In genomic region chr5:69271376-69271775, GRCh38 we compare ENCODE assay signal across 8 cellular contexts. TPM values are rescaled to one million over a fixed set of nuclear protein-coding genes. Genes with fewer than 3 reads are reported as not detected.
A peak's percentile ranks its signal among the peaks of the same experiment; 100 is the strongest.
DNase-seq lines count a peak whose midpoint lies in the region; ATAC-seq and TF ChIP-seq lines count a peak whose summit lies in the region.

No MANE protein-coding gene starts in this region.

- DNase-seq in Calu3, result peak; percentile 19
- DNase-seq in HT1080 (ENCODE audit: low read depth), result peak; percentile 68
- no peak for DNase-seq in activated T-helper 2 cell treated with anti-CD3 and anti-CD28 coated beads, Interferon-gamma antibody, Interleukin-2, Interleukin-4, amounts not matched to agents 10 μg/mL and 5 μg/mL and 100 μg/mL, durations not matched to agents 14 hours and 24 hours and 36 hours (ENCODE audit: low spot score)
- peak; percentile 30 for DNase-seq in kidney glomerular epithelial cell (lab: John Stamatoyannopoulos, UW)
- DNase-seq in vagina (ENCODE audit: extremely low spot score in 2 of 2), result no peak
- DNase-seq in GM03348 (ENCODE audit: low spot score), result no peak

- no peaks in the 10 kb centered on the region for H3K27me3 ChIP-seq in vagina

- intact Hi-C loops in Calu3 (cut with micrococcal nuclease; ENCODE audit: unreplicated experiment) (no loop called here), vagina (cut with DNase I) (no loop called here)
- intact Hi-C loops in activated T-helper 2 cell treated with anti-CD3 and anti-CD28 coated beads, Interferon-gamma antibody, Interleukin-2, Interleukin-4, amounts not matched to agents 10 μg/mL and 5 μg/mL and 100 μg/mL, durations not matched to agents 14 hours and 24 hours and 36 hours (cut with micrococcal nuclease), result no loop called here

- CTCF ChIA-PET in Calu3 (lab: Charles Lee), result no interaction called here

- peaks cover 16% of the 10 kb centered on the region for H3K4me1 Mint-ChIP-seq in Calu3 (ENCODE audit: low read depth, unreplicated experiment)
- peaks cover 5% of the 10 kb centered on the region for H3K4me1 Mint-ChIP-seq in activated T-helper 2 cell treated with anti-CD3 and anti-CD28 coated beads, Interferon-gamma antibody, Interleukin-2, Interleukin-4, amounts not matched to agents 10 μg/mL and 5 μg/mL and 100 μg/mL, durations not matched to agents 14 hours and 24 hours and 36 hours (ENCODE audit: low read depth)

- no peak for TF ChIP-seq POLR2A in vagina (IDR thresholded peaks at IDR 0.05)

- H3K27me3 Mint-ChIP-seq in Calu3 (ENCODE audit: unreplicated experiment), result no peaks in the 10 kb centered on the region
- no peaks in the 10 kb centered on the region for H3K27me3 Mint-ChIP-seq in activated T-helper 2 cell treated with anti-CD3 and anti-CD28 coated beads, Interferon-gamma antibody, Interleukin-2, Interleukin-4, amounts not matched to agents 10 μg/mL and 5 μg/mL and 100 μg/mL, durations not matched to agents 14 hours and 24 hours and 36 hours (ENCODE audit: low read depth)

- no peak for TF ChIP-seq CTCF in Calu3 (IDR thresholded peaks at IDR 0.05; ENCODE audit: unreplicated experiment)
- TF ChIP-seq CTCF in vagina (IDR thresholded peaks at IDR 0.05), result no peak

- peaks cover 0 to 41% of the 10 kb centered on the region in 2 donors for H3K36me3 ChIP-seq in vagina

- H3K9me3 ChIP-seq in vagina, result no peaks in the 10 kb centered on the region

- H3K9me3 Mint-ChIP-seq in Calu3 (ENCODE audit: low read depth, unreplicated experiment), result no peaks in the 10 kb centered on the region
- no peaks in the 10 kb centered on the region for H3K9me3 Mint-ChIP-seq in activated T-helper 2 cell treated with anti-CD3 and anti-CD28 coated beads, Interferon-gamma antibody, Interleukin-2, Interleukin-4, amounts not matched to agents 10 μg/mL and 5 μg/mL and 100 μg/mL, durations not matched to agents 14 hours and 24 hours and 36 hours

- H3K4me3 Mint-ChIP-seq in Calu3 (ENCODE audit: low read depth, unreplicated experiment), result no peak overlapping the region
- H3K4me3 Mint-ChIP-seq in activated T-helper 2 cell treated with anti-CD3 and anti-CD28 coated beads, Interferon-gamma antibody, Interleukin-2, Interleukin-4, amounts not matched to agents 10 μg/mL and 5 μg/mL and 100 μg/mL, durations not matched to agents 14 hours and 24 hours and 36 hours (ENCODE audit: low read depth), result no peak overlapping the region

- H3K27ac Mint-ChIP-seq in Calu3 (ENCODE audit: unreplicated experiment), result no peak overlapping the region
- peak overlapping the region; percentile 11 for H3K27ac Mint-ChIP-seq in activated T-helper 2 cell treated with anti-CD3 and anti-CD28 coated beads, Interferon-gamma antibody, Interleukin-2, Interleukin-4, amounts not matched to agents 10 μg/mL and 5 μg/mL and 100 μg/mL, durations not matched to agents 14 hours and 24 hours and 36 hours

- ATAC-seq in HG03469 (IDR thresholded peaks at IDR 0.05; ENCODE audit: unreplicated experiment) (no peak), GM19324 (IDR thresholded peaks at IDR 0.05; ENCODE audit: low FRiP score, unreplicated experiment) (no peak)

- peaks cover 22% of the 10 kb centered on the region for H3K36me3 Mint-ChIP-seq in Calu3 (ENCODE audit: insufficient read depth, unreplicated experiment)
- peaks cover 44% of the 10 kb centered on the region for H3K36me3 Mint-ChIP-seq in activated T-helper 2 cell treated with anti-CD3 and anti-CD28 coated beads, Interferon-gamma antibody, Interleukin-2, Interleukin-4, amounts not matched to agents 10 μg/mL and 5 μg/mL and 100 μg/mL, durations not matched to agents 14 hours and 24 hours and 36 hours (ENCODE audit: low read depth)

- no TSS peak for BruUV-seq in Calu3 (replicated peaks; lab: Mats Ljungman, UMichigan)

- H3K4me1 ChIP-seq in vagina, result no peaks in the 10 kb centered on the region

- no peak overlapping the region for H3K27ac ChIP-seq in vagina

- H3K4me3 ChIP-seq in vagina, result no peak overlapping the region

RNA-seq across cellular contexts. Expression of gene CDK7, which starts 36.7 kb away (rescaled TPM):
- 31.8 and 38.5 TPM in 2 replicates for total RNA-seq in Calu3 (2022)
- 55.3 and 83.2 TPM in 2 replicates for total RNA-seq in HT1080 (2014; rRNA removed; shearing (Covaris generic))
- polyA plus RNA-seq in HT1080 (2015; cell fraction: cytosol; rRNA removed), result 53.8 and 59.1 TPM in 2 replicates
- polyA plus RNA-seq in HT1080 (2015; cell fraction: nucleus; rRNA removed), result 41.3 and 50.2 TPM in 2 replicates
- 46.0 and 49.4 TPM in 2 replicates for total RNA-seq in activated T-helper 2 cell treated with anti-CD3 and anti-CD28 coated beads, Interferon-gamma antibody, Interleukin-2, Interleukin-4, amounts not matched to agents 10 μg/mL and 5 μg/mL and 100 μg/mL, durations not matched to agents 14 hours and 24 hours and 36 hours
- 10.6 TPM for total RNA-seq in vagina

Comparison
In these comparisons a context has a peak if more than half of its experiments do, and no peak if none do; other contexts are left out.
1. DNase-seq: peak in Calu3 (single experiment), HT1080 (single experiment) and kidney glomerular epithelial cell (single experiment); none in activated T-helper 2 cell treated with anti-CD3 and anti-CD28 coated beads, Interferon-gamma antibody, Interleukin-2, Interleukin-4, amounts not matched to agents 10 μg/mL and 5 μg/mL and 100 μg/mL, durations not matched to agents 14 hours and 24 hours and 36 hours (single experiment), vagina (0 of 2) and GM03348 (single experiment).